In genomic region chr9:72363908-72364678, GRCh38 we compare ENCODE assay signal across 1 cellular context.
TF ChIP-seq lines count a peak whose summit lies in the region.

No MANE protein-coding gene starts in this region.

TF ChIP-seq in HepG2, 621 proteins besides CTCF, POLR2A, EP300 and RAD21 (continued from another document and continues in another):
- TF ChIP-seq TFAP4 (IDR thresholded peaks at IDR 0.05; ENCODE audit: borderline replicate concordance, low read depth): no peak
- no peak for TF ChIP-seq ZNF562 (CRISPR knock-in tag; IDR thresholded peaks at IDR 0.05; ENCODE audit: borderline replicate concordance)
- TF ChIP-seq LRRFIP1 (CRISPR knock-in tag; conservative IDR thresholded peaks at IDR 0.05): no peak
- 0 out of 2 replicates have a peak, but pooled peaks have one; percentile 7 for TF ChIP-seq HDAC1 (CRISPR knock-in tag; IDR thresholded peaks at IDR 0.05)
- no peak for TF ChIP-seq NBN (conservative IDR thresholded peaks at IDR 0.05)
- TF ChIP-seq ZFY (CRISPR knock-in tag; IDR thresholded peaks at IDR 0.05): 0 out of 2 replicates have a peak, but pooled peaks have one; percentile 46
- no peak; the same call in 1 of the 2 replicates for TF ChIP-seq NFYB (CRISPR knock-in tag; IDR thresholded peaks at IDR 0.05)
- no peak for TF ChIP-seq MEIS1 (CRISPR knock-in tag; IDR thresholded peaks at IDR 0.05; ENCODE audit: borderline replicate concordance)
- TF ChIP-seq MAFK (conservative IDR thresholded peaks at IDR 0.05 in 1 of 2, IDR thresholded peaks at IDR 0.05 in 1 of 2; ENCODE audit: low read length in 2 of 2): no peak
- peak; percentile 14; the same call in 1 of the 2 replicates for TF ChIP-seq ZNF574 (CRISPR knock-in tag; IDR thresholded peaks at IDR 0.05)
- peak; percentile 10; the same call in 1 of the 2 replicates for TF ChIP-seq CSRNP1 (CRISPR knock-in tag; IDR thresholded peaks at IDR 0.05)
- TF ChIP-seq DMAP1 (CRISPR knock-in tag; IDR thresholded peaks at IDR 0.05): 0 out of 2 replicates have a peak, but pooled peaks have one; percentile 11
- no peak for TF ChIP-seq ZNF44 (CRISPR knock-in tag; IDR thresholded peaks at IDR 0.05)
- TF ChIP-seq EEA1 (CRISPR knock-in tag; IDR thresholded peaks at IDR 0.05; ENCODE audit: borderline replicate concordance): peak; percentile 5; the same call in 1 of the 2 replicates
- TF ChIP-seq ZNF770 (CRISPR knock-in tag; IDR thresholded peaks at IDR 0.05): no peak
- no peak for TF ChIP-seq ZNF468 (CRISPR knock-in tag; IDR thresholded peaks at IDR 0.05)
- peak; percentile 36; the same call in 1 of the 2 replicates for TF ChIP-seq KMT2A (CRISPR knock-in tag; IDR thresholded peaks at IDR 0.05)
- no peak for TF ChIP-seq CBX5 (CRISPR knock-in tag; IDR thresholded peaks at IDR 0.05; ENCODE audit: borderline replicate concordance)
- no peak for TF ChIP-seq TFDP1 (CRISPR knock-in tag; IDR thresholded peaks at IDR 0.05; ENCODE audit: borderline replicate concordance)
- peak; percentile 47; the same call in 1 of the 2 replicates for TF ChIP-seq ZFX (CRISPR knock-in tag; IDR thresholded peaks at IDR 0.05; ENCODE audit: low read depth)
- 0 out of 2 replicates have a peak, but pooled peaks have one; percentile 25 for TF ChIP-seq ZNF232 (CRISPR knock-in tag; IDR thresholded peaks at IDR 0.05; ENCODE audit: borderline replicate concordance)
- no peak for TF ChIP-seq ZNF530 (CRISPR knock-in tag; IDR thresholded peaks at IDR 0.05; ENCODE audit: low read depth)
- TF ChIP-seq RBM39 (IDR thresholded peaks at IDR 0.05; ENCODE audit: low read depth, low read length, poor library complexity, severe bottlenecking): no peak
- no peak for TF ChIP-seq IRF9 (CRISPR knock-in tag; IDR thresholded peaks at IDR 0.05; ENCODE audit: borderline replicate concordance)
- TF ChIP-seq SIN3A (IDR thresholded peaks at IDR 0.05; ENCODE audit: borderline replicate concordance, low read depth, low read length): peak; percentile 32; the same call in 1 of the 2 replicates
- TF ChIP-seq ZNF354B (CRISPR knock-in tag; IDR thresholded peaks at IDR 0.05): no peak
- TF ChIP-seq MAF1 (CRISPR knock-in tag; IDR thresholded peaks at IDR 0.05; ENCODE audit: borderline replicate concordance): no peak
- no peak for TF ChIP-seq SNAPC5 (CRISPR knock-in tag; IDR thresholded peaks at IDR 0.05; ENCODE audit: borderline replicate concordance)
- TF ChIP-seq TBL1XR1 (IDR thresholded peaks at IDR 0.05; ENCODE audit: borderline replicate concordance, low read length, partially characterized antibody): no peak
- no peak for TF ChIP-seq SALL1 (CRISPR knock-in tag; IDR thresholded peaks at IDR 0.05)
- TF ChIP-seq ZNF761 (CRISPR knock-in tag; conservative IDR thresholded peaks at IDR 0.05): 0 out of 2 replicates have a peak, but pooled peaks have one; percentile 34
- no peak for TF ChIP-seq ZNF891 (CRISPR knock-in tag; IDR thresholded peaks at IDR 0.05)
- TF ChIP-seq ZNF558 (CRISPR knock-in tag; IDR thresholded peaks at IDR 0.05; ENCODE audit: borderline replicate concordance): 0 out of 2 replicates have a peak, but pooled peaks have one; percentile 27
- no peak for TF ChIP-seq ZFP37 (CRISPR knock-in tag; IDR thresholded peaks at IDR 0.05; ENCODE audit: borderline replicate concordance)
- no peak for TF ChIP-seq CBFB (CRISPR knock-in tag; IDR thresholded peaks at IDR 0.05)
- TF ChIP-seq NR1H2 (CRISPR knock-in tag; IDR thresholded peaks at IDR 0.05; ENCODE audit: borderline replicate concordance, low read depth): no peak
- TF ChIP-seq MED8 (CRISPR knock-in tag; IDR thresholded peaks at IDR 0.05; ENCODE audit: insufficient replicate concordance): peak; percentile 36
- TF ChIP-seq SMARCC2 (IDR thresholded peaks at IDR 0.05): no peak
- TF ChIP-seq HNRNPLL (IDR thresholded peaks at IDR 0.05; ENCODE audit: low read depth, low read length, poor library complexity, severe bottlenecking): no peak
- no peak for TF ChIP-seq ZNF549 (CRISPR knock-in tag; IDR thresholded peaks at IDR 0.05)
- no peak for TF ChIP-seq RFXANK (CRISPR knock-in tag; IDR thresholded peaks at IDR 0.05)
- 0 out of 2 replicates have a peak, but pooled peaks have one; percentile 5 for TF ChIP-seq ZNF225 (CRISPR knock-in tag; IDR thresholded peaks at IDR 0.05)
- no peak for TF ChIP-seq AKNA (CRISPR knock-in tag; IDR thresholded peaks at IDR 0.05; ENCODE audit: borderline replicate concordance)
- TF ChIP-seq ZNF136 (CRISPR knock-in tag; IDR thresholded peaks at IDR 0.05; ENCODE audit: low read depth): no peak
- peak; percentile 42; the same call in 1 of the 2 replicates for TF ChIP-seq MXD1 (CRISPR knock-in tag; IDR thresholded peaks at IDR 0.05)
